8 cellular contexts compared by ENCODE assay signal in genomic region chr2:181810823-181811695, GRCh38.
A peak's percentile ranks its signal among the peaks of the same experiment; 100 is the strongest.
DNase-seq lines count a peak whose midpoint lies in the region; ATAC-seq and TF ChIP-seq lines count a peak whose summit lies in the region.

No MANE protein-coding gene starts in this region.

- H3K9me3 ChIP-seq in testis: no peaks in the 10 kb centered on the region

- no peak for TF ChIP-seq CTCF in AG09319 (IDR thresholded peaks at IDR 0.05; ENCODE audit: low read depth, low read length)
- TF ChIP-seq CTCF in astrocyte of the cerebellum (IDR thresholded peaks at IDR 0.05; ENCODE audit: low read depth, low read length, missing control alignments): no peak
- TF ChIP-seq CTCF in testis (IDR thresholded peaks at IDR 0.05): no peak

- peak overlapping the region; percentile 37 to 51 for H3K27ac ChIP-seq in testis

- DNase-seq in AG09319 (ENCODE audit: extremely low read depth, low read depth) (peak; percentile 28), M059J (ENCODE audit: low read depth) (peak; percentile 98), astrocyte of the cerebellum (ENCODE audit: low read depth) (peak; percentile 92), kidney glomerular epithelial cell (lab: John Stamatoyannopoulos, UW) (peak; percentile 89), testis (no peak)

- H3K4me1 ChIP-seq in testis: peaks cover 5% of the 10 kb centered on the region

- in situ Hi-C loops in astrocyte of the cerebellum (cut with HindIII; ENCODE audit: low sequenced_read_pairs): no loop called here

- no peak for TF ChIP-seq POLR2A in testis (IDR thresholded peaks at IDR 0.05)

- no peaks in the 10 kb centered on the region for H3K36me3 ChIP-seq in testis (ENCODE audit: low read depth, missing control alignments)

- no peak for ATAC-seq in GM21529 (IDR thresholded peaks at IDR 0.05; ENCODE audit: unreplicated experiment)
- no peak for ATAC-seq in GM19035 (IDR thresholded peaks at IDR 0.05; ENCODE audit: unreplicated experiment)
- no peak for ATAC-seq in GM21515 (IDR thresholded peaks at IDR 0.05; ENCODE audit: unreplicated experiment)

- intact Hi-C loops in testis (cut with DNase I; ENCODE audit: low total_unique reads): no loop called here

- H3K4me3 ChIP-seq in astrocyte of the cerebellum (ENCODE audit: low read depth, low read length) (no peak overlapping the region), testis (no peak overlapping the region)

- 37 to 42% methylated on average over 9 of the region's 9 CpGs for WGBS in testis, 2 donors

- no peaks in the 10 kb centered on the region for H3K27me3 ChIP-seq in testis
